In genomic region chr16:57634171-57634570, GRCh38 we compare ENCODE assay signal across 17 cellular contexts. TPM values are rescaled to one million over a fixed set of nuclear protein-coding genes. Genes with fewer than 3 reads are reported as not detected.
DNase-seq lines count a peak whose midpoint lies in the region; ATAC-seq and TF ChIP-seq lines count a peak whose summit lies in the region.
"Had no signal": no experiment of that assay in that cellular context is flagged by ENCODE, and none has a peak within 500 bp of the region (broad histone marks: within the 10 kb centered on the region; RNA-seq: fewer than 3 reads in every experiment).

No MANE protein-coding gene starts in this region.

- H3K27me3 ChIP-seq in GM23248 (replicated peaks; ENCODE audit: insufficient read depth) = no peaks in the 10 kb centered on the region
- H3K27me3 ChIP-seq in SJCRH30 = peaks cover 57% of the 10 kb centered on the region
- no peaks in the 10 kb centered on the region for H3K27me3 ChIP-seq in right atrium auricular region

- H3K4me3 ChIP-seq in GM23248 = no peak overlapping the region
- H3K4me3 ChIP-seq in SJCRH30 = no peak overlapping the region
- no peak overlapping the region for H3K4me3 ChIP-seq in right atrium auricular region
- H3K4me3 ChIP-seq: gastroesophageal sphincter, HAP-1 had no signal

- H3K4me1 ChIP-seq in GM23248 (ENCODE audit: insufficient read depth) = peaks cover 10% of the 10 kb centered on the region
- H3K4me1 ChIP-seq in SJCRH30 = peaks cover 5% of the 10 kb centered on the region
- H3K4me1 ChIP-seq in right atrium auricular region = peaks cover 0 to 70% of the 10 kb centered on the region in 2 donors
- H3K4me1 ChIP-seq: HAP-1 had no signal

- H3K27me3 Mint-ChIP-seq in effector memory CD8-positive, alpha-beta T cell = peaks cover 0 to 3% of the 10 kb centered on the region in 2 donors

- H3K4me1 Mint-ChIP-seq in effector memory CD8-positive, alpha-beta T cell (ENCODE audit: low read depth in 2 of 2) = peaks cover 15 to 23% of the 10 kb centered on the region in 2 donors
- H3K4me1 Mint-ChIP-seq: activated naive CD4-positive, alpha-beta T cell treated with anti-CD3 and anti-CD28 coated beads, Interleukin-2, amount 10 ng/mL, durations not matched to agents 7 days and 5 days had no signal

- H2AFZ ChIP-seq in GM23248 = no peak overlapping the region

- no peaks in the 10 kb centered on the region for H4K20me1 ChIP-seq in GM23248 (ENCODE audit: insufficient read depth)

- peak; percentile 72 for DNase-seq in GM23248
- DNase-seq in SJCRH30 = peak; percentile 31 to 40
- no peak for DNase-seq in right atrium auricular region (ENCODE audit: low spot score)
- DNase-seq in substantia nigra (lab: John Stamatoyannopoulos, UW) = peak in 7 of 49 donors; percentile 22 to 72 (median 36)
- DNase-seq in effector memory CD8-positive, alpha-beta T cell = no peak
- no peak for DNase-seq in globus pallidus (ENCODE audit: low spot score)
- DNase-seq: activated CD4-positive, alpha-beta T cell treated with anti-CD3 and anti-CD28 coated beads, Interleukin-2, amount 50 U/mL, for 48 hours; activated naive CD4-positive, alpha-beta T cell treated with anti-CD3 and anti-CD28 coated beads, Interleukin-2, amount 10 ng/mL, durations not matched to agents 7 days and 5 days; KG1; NCI-H2081 treated with DMSO at 0.1 percent for 48 hours; OCI-M1 had no signal

- TF ChIP-seq CTCF in right atrium auricular region (IDR thresholded peaks at IDR 0.05) = no peak

- H3K4me2 ChIP-seq in GM23248 (ENCODE audit: unreplicated experiment) = no peak overlapping the region

- peaks cover 9% of the 10 kb centered on the region for H3K36me3 Mint-ChIP-seq in effector memory CD8-positive, alpha-beta T cell (ENCODE audit: insufficient read depth)
- H3K36me3 Mint-ChIP-seq: activated naive CD4-positive, alpha-beta T cell treated with anti-CD3 and anti-CD28 coated beads, Interleukin-2, amount 10 ng/mL, durations not matched to agents 7 days and 5 days had no signal

- H3F3A ChIP-seq in GM23248 (ENCODE audit: insufficient read depth) = no peaks in the 10 kb centered on the region

- in situ Hi-C loops in GM23248 (cut with MboI) = no loop called here

- no peaks in the 10 kb centered on the region for H3K36me3 ChIP-seq in GM23248 (ENCODE audit: low read depth)
- no peaks in the 10 kb centered on the region for H3K36me3 ChIP-seq in SJCRH30
- no peaks in the 10 kb centered on the region for H3K36me3 ChIP-seq in right atrium auricular region
- H3K36me3 ChIP-seq: gastroesophageal sphincter, HAP-1, neutrophil had no signal

- WGBS in GM23248 (ENCODE audit: low coverage in 1 of 2, low lambda C conversion rate in 2 of 2, missing lambda C conversion rate in 2 of 2), 2 experiments = 24 to 28% methylated on average over 4 of the region's 4 CpGs

- H3K27ac ChIP-seq in GM23248 (no peak overlapping the region), SJCRH30 (no peak overlapping the region), right atrium auricular region (peak overlapping the region; percentile 41 to 48), substantia nigra (ENCODE audit: low read depth, low read length, poor library complexity, severe bottlenecking) (peak overlapping the region; percentile 84)
- H3K27ac ChIP-seq: neutrophil had no signal

- no peak overlapping the region for H3K9ac ChIP-seq in GM23248

- H3K4me3 Mint-ChIP-seq in effector memory CD8-positive, alpha-beta T cell = no peak overlapping the region
- H3K4me3 Mint-ChIP-seq: activated naive CD4-positive, alpha-beta T cell treated with anti-CD3 and anti-CD28 coated beads, Interleukin-2, amount 10 ng/mL, durations not matched to agents 7 days and 5 days; T-helper 2 cell treated with Interferon-gamma antibody and Interleukin-4, amounts not matched to agents 5 μg/mL and 100 μg/mL, for 36 hours had no signal

- no peak for ATAC-seq in effector memory CD8-positive, alpha-beta T cell (replicated peaks)
- no peak for ATAC-seq in HG02852 (IDR thresholded peaks at IDR 0.05; ENCODE audit: unreplicated experiment)
- ATAC-seq: gastroesophageal sphincter, left lobe of liver had no signal

- H3K79me2 ChIP-seq in GM23248 (ENCODE audit: insufficient read depth) = no peaks in the 10 kb centered on the region

- H3K27ac Mint-ChIP-seq in effector memory CD8-positive, alpha-beta T cell = no peak overlapping the region
- H3K27ac Mint-ChIP-seq: activated naive CD4-positive, alpha-beta T cell treated with anti-CD3 and anti-CD28 coated beads, Interleukin-2, amount 10 ng/mL, durations not matched to agents 7 days and 5 days; T-helper 2 cell treated with Interferon-gamma antibody and Interleukin-4, amounts not matched to agents 5 μg/mL and 100 μg/mL, for 36 hours had no signal

- no peaks in the 10 kb centered on the region for H3K9me2 ChIP-seq in GM23248 (ENCODE audit: insufficient read depth)

- H3K9me3 Mint-ChIP-seq in effector memory CD8-positive, alpha-beta T cell = no peaks in the 10 kb centered on the region
- H3K9me3 Mint-ChIP-seq: activated naive CD4-positive, alpha-beta T cell treated with anti-CD3 and anti-CD28 coated beads, Interleukin-2, amount 10 ng/mL, durations not matched to agents 7 days and 5 days; T-helper 2 cell treated with Interferon-gamma antibody and Interleukin-4, amounts not matched to agents 5 μg/mL and 100 μg/mL, for 36 hours had no signal

- no peaks in the 10 kb centered on the region for H3K9me3 ChIP-seq in GM23248 (ENCODE audit: low read depth)
- H3K9me3 ChIP-seq in SJCRH30 (replicated peaks) = no peaks in the 10 kb centered on the region
- H3K9me3 ChIP-seq in right atrium auricular region = no peaks in the 10 kb centered on the region
- H3K9me3 ChIP-seq: gastroesophageal sphincter, HAP-1, neutrophil had no signal

RNA-seq across cellular contexts. Expression of gene ADGRG1, which starts 5.7 kb away (rescaled TPM):
- 0.54 and 0.89 TPM in 2 replicates for total RNA-seq in GM23248 (2014; rRNA removed; shearing (Covaris generic))
- polyA plus RNA-seq in GM23248 (2016; fragmentation: Nextera tagmentation; extraction: Ambion mirVana) = 0.58 and 1.2 TPM in 2 replicates
- total RNA-seq in SJCRH30 (2014; rRNA removed; shearing (Covaris generic)) = 0.32 and 0.53 TPM in 2 replicates
- 10 to 100 TPM; 12.6 to 25.5 TPM for total RNA-seq in right atrium auricular region

RNA-seq across cellular contexts. Expression of gene ADGRG3, which starts 33.9 kb away (rescaled TPM):
- not detected in 2 replicates for total RNA-seq in GM23248 (2014; rRNA removed; shearing (Covaris generic))
- not detected in 2 replicates for polyA plus RNA-seq in GM23248 (2016; fragmentation: Nextera tagmentation; extraction: Ambion mirVana)
- total RNA-seq in SJCRH30 (2014; rRNA removed; shearing (Covaris generic)) = not detected in 2 replicates
- 1 to 10 TPM in 1 of 2 donors, under 1 TPM in 1; 0.75 to 1.0 TPM for total RNA-seq in right atrium auricular region

Comparison
In these comparisons a context has a peak if more than half of its experiments do, and no peak if none do; other contexts are left out.
1. DNase-seq: peak in GM23248 (single experiment) and SJCRH30 (2 of 2); none in right atrium auricular region (single experiment), effector memory CD8-positive, alpha-beta T cell (0 of 3) and globus pallidus (single experiment).
2. H3K27ac ChIP-seq: peak in right atrium auricular region (2 of 2) and substantia nigra (single experiment); none in GM23248 (single experiment) and SJCRH30 (single experiment).